In genomic region chr9:137422668-137423000, GRCh38 we compare ENCODE assay signal across 9 cellular contexts. TPM values are rescaled to one million over a fixed set of nuclear protein-coding genes. Genes with fewer than 3 reads are reported as not detected.
DNase-seq lines count a peak whose midpoint lies in the region; ATAC-seq, FAIRE-seq and TF ChIP-seq lines count a peak whose summit lies in the region.
"Had no signal": no experiment of that assay in that cellular context is flagged by ENCODE, and none has a peak within 500 bp of the region (broad histone marks: within the 10 kb centered on the region; RNA-seq: fewer than 3 reads in every experiment).

No MANE protein-coding gene starts in this region.

- H3K27ac Mint-ChIP-seq in activated T-helper 1 cell treated with anti-CD3 and anti-CD28 coated beads, Interleukin-12 subunit alpha, Interleukin-12 subunit beta, Interleukin-2, Interleukin-4 antibody, amounts not matched to agents 30 ng/mL and 10 ng/mL and 1 ng/mL, durations not matched to agents 14 hours and 24 hours and 36 hours, result no peak overlapping the region

- no peaks in the 10 kb centered on the region for H3K27me3 ChIP-seq in DOHH2 (ENCODE audit: control insufficient read depth, low read length)
- H3K27me3 ChIP-seq in HUES48 (ENCODE audit: control insufficient read depth, insufficient read depth, low read length), result peaks cover 15% of the 10 kb centered on the region; the same call in 1 of the 2 replicates
- H3K27me3 ChIP-seq in cardiac muscle cell, result no peaks in the 10 kb centered on the region
- no peaks in the 10 kb centered on the region for H3K27me3 ChIP-seq in rectal smooth muscle tissue (ENCODE audit: control insufficient read depth, insufficient read depth, low read length)

- H3K9ac ChIP-seq in HUES48 (ENCODE audit: low read depth, low read length) (peak overlapping the region; percentile 34; the same call in 1 of the 2 replicates), rectal smooth muscle tissue (ENCODE audit: low read length) (peak overlapping the region; percentile 64)

- H3K9me3 ChIP-seq in DOHH2 (ENCODE audit: control insufficient read depth, insufficient read depth, low read length) (no peaks in the 10 kb centered on the region), HUES48 (ENCODE audit: control insufficient read depth, insufficient read depth, low read length) (no peaks in the 10 kb centered on the region), cardiac muscle cell (ENCODE audit: low read depth) (no peaks in the 10 kb centered on the region)

- TF ChIP-seq CTCF in DOHH2 (IDR thresholded peaks at IDR 0.05; ENCODE audit: low read depth, low read length, poor library complexity, severe bottlenecking) (no peak), cardiac muscle cell (IDR thresholded peaks at IDR 0.05; ENCODE audit: low read depth, low read length) (no peak)

- peaks cover 53% of the 10 kb centered on the region for H3K79me2 ChIP-seq in DOHH2 (ENCODE audit: control insufficient read depth, low read length)

- no peak for FAIRE-seq in GM12891 (lab: Jason Lieb, UNC)

- peaks cover 7% of the 10 kb centered on the region for H3K4me1 Mint-ChIP-seq in activated T-helper 1 cell treated with anti-CD3 and anti-CD28 coated beads, Interleukin-12 subunit alpha, Interleukin-12 subunit beta, Interleukin-2, Interleukin-4 antibody, amounts not matched to agents 30 ng/mL and 10 ng/mL and 1 ng/mL, durations not matched to agents 14 hours and 24 hours and 36 hours (ENCODE audit: low read depth)

- H3F3A ChIP-seq in DOHH2 (ENCODE audit: control insufficient read depth, insufficient read depth), result peaks cover 30% of the 10 kb centered on the region

- H3K27ac ChIP-seq in DOHH2 (ENCODE audit: low read depth, low read length) (peak overlapping the region; percentile 40), HUES48 (ENCODE audit: low read depth, low read length) (no peak overlapping the region), cardiac muscle cell (no peak overlapping the region), rectal smooth muscle tissue (ENCODE audit: low read depth, low read length) (no peak overlapping the region)

- no peak for TF ChIP-seq POLR2A in GM12891 (IDR thresholded peaks at IDR 0.05; ENCODE audit: low read depth, low read length)

- DNase-seq in activated T-helper 1 cell treated with anti-CD3 and anti-CD28 coated beads, Interleukin-12 subunit alpha, Interleukin-12 subunit beta, Interleukin-2, Interleukin-4 antibody, amounts not matched to agents 30 ng/mL and 10 ng/mL and 1 ng/mL, durations not matched to agents 14 hours and 24 hours and 36 hours (ENCODE audit: low spot score), result peak; percentile 23
- DNase-seq in cardiac muscle cell (ENCODE audit: low read depth in 1 of 2, low spot score in 1 of 2) (peak; percentile 33 to 64), GM12891 (ENCODE audit: insufficient read length, low spot score) (no peak), dedifferentiated amniotic fluid mesenchymal stem cell (ENCODE audit: extremely low spot score) (no peak)

- ATAC-seq in GM21390 (IDR thresholded peaks at IDR 0.05; ENCODE audit: unreplicated experiment), result peak; percentile 34

- H3K36me3 ChIP-seq in DOHH2 (ENCODE audit: control insufficient read depth, low read length) (peaks cover 9% of the 10 kb centered on the region), HUES48 (ENCODE audit: control insufficient read depth, insufficient read depth, low read length) (no peaks in the 10 kb centered on the region), cardiac muscle cell (no peaks in the 10 kb centered on the region), rectal smooth muscle tissue (ENCODE audit: control insufficient read depth, insufficient read depth, low read length) (no peaks in the 10 kb centered on the region)

- H3K4me3 ChIP-seq in DOHH2 (ENCODE audit: low read length) (peak overlapping the region; percentile 96), HUES48 (ENCODE audit: low read depth, low read length) (peak overlapping the region; percentile 85), cardiac muscle cell (peak overlapping the region; percentile 69), rectal smooth muscle tissue (ENCODE audit: low read length) (peak overlapping the region; percentile 85)

- H3K9me3 Mint-ChIP-seq in activated T-helper 1 cell treated with anti-CD3 and anti-CD28 coated beads, Interleukin-12 subunit alpha, Interleukin-12 subunit beta, Interleukin-2, Interleukin-4 antibody, amounts not matched to agents 30 ng/mL and 10 ng/mL and 1 ng/mL, durations not matched to agents 14 hours and 24 hours and 36 hours, result no peaks in the 10 kb centered on the region

- H3K36me3 Mint-ChIP-seq in activated T-helper 1 cell treated with anti-CD3 and anti-CD28 coated beads, Interleukin-12 subunit alpha, Interleukin-12 subunit beta, Interleukin-2, Interleukin-4 antibody, amounts not matched to agents 30 ng/mL and 10 ng/mL and 1 ng/mL, durations not matched to agents 14 hours and 24 hours and 36 hours (ENCODE audit: low read depth), result peaks cover 5% of the 10 kb centered on the region

- no peaks in the 10 kb centered on the region for H4K20me1 ChIP-seq in DOHH2 (ENCODE audit: control insufficient read depth, insufficient read depth, low read depth, low read length)

- H3K4me3 Mint-ChIP-seq in activated T-helper 1 cell treated with anti-CD3 and anti-CD28 coated beads, Interleukin-12 subunit alpha, Interleukin-12 subunit beta, Interleukin-2, Interleukin-4 antibody, amounts not matched to agents 30 ng/mL and 10 ng/mL and 1 ng/mL, durations not matched to agents 14 hours and 24 hours and 36 hours, result peak overlapping the region; percentile 90

- intact Hi-C loops in activated T-helper 1 cell treated with anti-CD3 and anti-CD28 coated beads, Interleukin-12 subunit alpha, Interleukin-12 subunit beta, Interleukin-2, Interleukin-4 antibody, amounts not matched to agents 30 ng/mL and 10 ng/mL and 1 ng/mL, durations not matched to agents 14 hours and 24 hours and 36 hours (cut with micrococcal nuclease), result loop anchor here (1.0 to 10.0 kb wide), 4 partner anchors 11 to 180 kb away; partner anchors contain the start of genes MRPL41, PNPLA7 and TUBB4B

- H3K4me2 ChIP-seq in DOHH2 (ENCODE audit: low read length), result peak overlapping the region; percentile 90

- no peaks in the 10 kb centered on the region for H3K9me2 ChIP-seq in DOHH2 (replicated peaks; ENCODE audit: control insufficient read depth, low read length)

- H3K27me3 Mint-ChIP-seq in activated T-helper 1 cell treated with anti-CD3 and anti-CD28 coated beads, Interleukin-12 subunit alpha, Interleukin-12 subunit beta, Interleukin-2, Interleukin-4 antibody, amounts not matched to agents 30 ng/mL and 10 ng/mL and 1 ng/mL, durations not matched to agents 14 hours and 24 hours and 36 hours (ENCODE audit: insufficient read depth), result peaks cover 9% of the 10 kb centered on the region

- H3K4me1 ChIP-seq in DOHH2 (ENCODE audit: control insufficient read depth, low read length) (peaks cover 48% of the 10 kb centered on the region), HUES48 (ENCODE audit: control insufficient read depth, insufficient read depth, low read length) (no peaks in the 10 kb centered on the region), cardiac muscle cell (ENCODE audit: low read depth) (peaks cover 13% of the 10 kb centered on the region), rectal smooth muscle tissue (ENCODE audit: control insufficient read depth, insufficient read depth, low read length) (no peaks in the 10 kb centered on the region)

TF ChIP-seq in GM12891, 5 proteins besides CTCF, POLR2A, EP300 and RAD21:
- no peak for TF ChIP-seq PAX5 (IDR thresholded peaks at IDR 0.05; ENCODE audit: insufficient read depth, low read length, severe bottlenecking)
- TF ChIP-seq POLR2AphosphoS5 (IDR thresholded peaks at IDR 0.05; ENCODE audit: low read depth, low read length), result no peak
- TF ChIP-seq POU2F2 (IDR thresholded peaks at IDR 0.05; ENCODE audit: low read depth, low read length), result no peak
- TF ChIP-seq TAF1 (IDR thresholded peaks at IDR 0.05; ENCODE audit: low read depth, low read length), result no peak
- no peak for TF ChIP-seq SPI1 (IDR thresholded peaks at IDR 0.05; ENCODE audit: low read depth, low read length)

RNA-seq across cellular contexts. Expression of gene EXD3, which starts 0.3 kb away (rescaled TPM):
- total RNA-seq in activated T-helper 1 cell treated with anti-CD3 and anti-CD28 coated beads, Interleukin-12 subunit alpha, Interleukin-12 subunit beta, Interleukin-2, Interleukin-4 antibody, amounts not matched to agents 30 ng/mL and 10 ng/mL and 1 ng/mL, durations not matched to agents 14 hours and 24 hours and 36 hours, result 4.8 and 4.9 TPM in 2 replicates
- total RNA-seq in cardiac muscle cell, result 14.3 and 72.1 TPM in 2 replicates
- polyA plus RNA-seq in cardiac muscle cell, result 32.3 and 52.4 TPM in 2 replicates
- 8.5 TPM for polyA plus RNA-seq in GM12891 (2012; ENCODE audit: low read depth, missing spikeins)

RNA-seq across cellular contexts. Expression of gene NOXA1, which starts 0.6 kb away (rescaled TPM):
- total RNA-seq in activated T-helper 1 cell treated with anti-CD3 and anti-CD28 coated beads, Interleukin-12 subunit alpha, Interleukin-12 subunit beta, Interleukin-2, Interleukin-4 antibody, amounts not matched to agents 30 ng/mL and 10 ng/mL and 1 ng/mL, durations not matched to agents 14 hours and 24 hours and 36 hours, result 0.49 and 0.54 TPM in 2 replicates
- 6.8 and 12.0 TPM in 2 replicates for total RNA-seq in cardiac muscle cell
- polyA plus RNA-seq in cardiac muscle cell, result 8.1 and 14.9 TPM in 2 replicates
- 0.89 TPM for polyA plus RNA-seq in GM12891 (2012; ENCODE audit: low read depth, missing spikeins)

RNA-seq across cellular contexts. Expression of gene ENTPD8, which starts 18.5 kb away (rescaled TPM):
- not detected in 2 replicates for total RNA-seq in activated T-helper 1 cell treated with anti-CD3 and anti-CD28 coated beads, Interleukin-12 subunit alpha, Interleukin-12 subunit beta, Interleukin-2, Interleukin-4 antibody, amounts not matched to agents 30 ng/mL and 10 ng/mL and 1 ng/mL, durations not matched to agents 14 hours and 24 hours and 36 hours
- total RNA-seq in cardiac muscle cell, result 0.51 and 0.56 TPM in 2 replicates
- polyA plus RNA-seq in cardiac muscle cell, result 0.15 and 1.7 TPM in 2 replicates
- polyA plus RNA-seq in GM12891 (2012; ENCODE audit: low read depth, missing spikeins), result not detected
- total RNA-seq: activated CD8-positive, alpha-beta memory T cell treated with anti-CD3 and anti-CD28 coated beads for 36 hours had no signal

RNA-seq across cellular contexts. Expression of gene NSMF, which starts 36.5 kb away (rescaled TPM):
- 57.2 and 58.9 TPM in 2 replicates for total RNA-seq in activated T-helper 1 cell treated with anti-CD3 and anti-CD28 coated beads, Interleukin-12 subunit alpha, Interleukin-12 subunit beta, Interleukin-2, Interleukin-4 antibody, amounts not matched to agents 30 ng/mL and 10 ng/mL and 1 ng/mL, durations not matched to agents 14 hours and 24 hours and 36 hours
- 75.6 and 107 TPM in 2 replicates for total RNA-seq in cardiac muscle cell
- polyA plus RNA-seq in cardiac muscle cell, result 73.0 and 113 TPM in 2 replicates
- polyA plus RNA-seq in GM12891 (2012; ENCODE audit: low read depth, missing spikeins), result 18.6 TPM

Comparison
In these comparisons a context has a peak if more than half of its experiments do, and no peak if none do; other contexts are left out.
1. DNase-seq: peak in activated T-helper 1 cell treated with anti-CD3 and anti-CD28 coated beads, Interleukin-12 subunit alpha, Interleukin-12 subunit beta, Interleukin-2, Interleukin-4 antibody, amounts not matched to agents 30 ng/mL and 10 ng/mL and 1 ng/mL, durations not matched to agents 14 hours and 24 hours and 36 hours (single experiment) and cardiac muscle cell (2 of 2); none in GM12891 (single experiment) and dedifferentiated amniotic fluid mesenchymal stem cell (single experiment).
2. Peak in every context shown above with its lines, with median percentiles within 50 percentile points of each other: H3K4me3 ChIP-seq.